ENCODE assay signal across 17 cellular contexts in genomic region chr6:160063771-160064413, GRCh38. TPM values are rescaled to one million over a fixed set of nuclear protein-coding genes. Genes with fewer than 3 reads are reported as not detected.
DNase-seq lines count a peak whose midpoint lies in the region; ATAC-seq and TF ChIP-seq lines count a peak whose summit lies in the region.
"Had no signal": no experiment of that assay in that cellular context is flagged by ENCODE, and none has a peak within 500 bp of the region (broad histone marks: within the 10 kb centered on the region; RNA-seq: fewer than 3 reads in every experiment).

No MANE protein-coding gene starts in this region.

- H3K27ac Mint-ChIP-seq in activated T-helper 1 cell treated with anti-CD3 and anti-CD28 coated beads, Interleukin-12 subunit alpha, Interleukin-12 subunit beta, Interleukin-2, Interleukin-4 antibody, amounts not matched to agents 30 ng/mL and 10 ng/mL and 1 ng/mL, durations not matched to agents 14 hours and 24 hours and 36 hours: peak overlapping the region; percentile 7
- H3K27ac Mint-ChIP-seq in stimulated activated effector memory CD8-positive, alpha-beta T cell treated with anti-CD3 and anti-CD28 coated beads, Interleukin-12 subunit alpha, Interleukin-12 subunit beta, amount 100 ng/mL, for 72 hours: no peak overlapping the region
- H3K27ac Mint-ChIP-seq: B cell; CD4-positive, alpha-beta memory T cell had no signal

- peak overlapping the region in 2 of 4 donors; percentile 23 to 42 for H3K4me3 ChIP-seq in gastrocnemius medialis
- no peak overlapping the region for H3K4me3 ChIP-seq in coronary artery
- H3K4me3 ChIP-seq: GM23248 had no signal

- intact Hi-C loops in activated T-helper 1 cell treated with anti-CD3 and anti-CD28 coated beads, Interleukin-12 subunit alpha, Interleukin-12 subunit beta, Interleukin-2, Interleukin-4 antibody, amounts not matched to agents 30 ng/mL and 10 ng/mL and 1 ng/mL, durations not matched to agents 14 hours and 24 hours and 36 hours (cut with micrococcal nuclease): no loop called here
- intact Hi-C loops in gastrocnemius medialis (cut with DNase I; ENCODE audit: low total_unique reads): loop anchor here (1.0 to 10.0 kb wide), 6 partner anchors 40 to 1399 kb away; partner anchors contain the start of genes IGF2R, SOD2 and TCP1

- no peaks in the 10 kb centered on the region for H3K27me3 ChIP-seq in gastrocnemius medialis

- H3K9me3 ChIP-seq in gastrocnemius medialis: no peaks in the 10 kb centered on the region

- no peaks in the 10 kb centered on the region for H3K9me3 Mint-ChIP-seq in activated T-helper 1 cell treated with anti-CD3 and anti-CD28 coated beads, Interleukin-12 subunit alpha, Interleukin-12 subunit beta, Interleukin-2, Interleukin-4 antibody, amounts not matched to agents 30 ng/mL and 10 ng/mL and 1 ng/mL, durations not matched to agents 14 hours and 24 hours and 36 hours
- H3K9me3 Mint-ChIP-seq in stimulated activated effector memory CD8-positive, alpha-beta T cell treated with anti-CD3 and anti-CD28 coated beads, Interleukin-12 subunit alpha, Interleukin-12 subunit beta, amount 100 ng/mL, for 72 hours: no peaks in the 10 kb centered on the region

- TF ChIP-seq CTCF in gastrocnemius medialis (IDR thresholded peaks at IDR 0.05 in 4 of 5, conservative IDR thresholded peaks at IDR 0.05 in 1 of 5) (peak in 1 of 5 experiments; percentile 14), coronary artery (IDR thresholded peaks at IDR 0.05) (no peak)

- H3K4me1 ChIP-seq in gastrocnemius medialis: peaks cover 20 to 39% of the 10 kb centered on the region in 2 donors

- no peak overlapping the region for H3K4me3 Mint-ChIP-seq in activated T-helper 1 cell treated with anti-CD3 and anti-CD28 coated beads, Interleukin-12 subunit alpha, Interleukin-12 subunit beta, Interleukin-2, Interleukin-4 antibody, amounts not matched to agents 30 ng/mL and 10 ng/mL and 1 ng/mL, durations not matched to agents 14 hours and 24 hours and 36 hours
- H3K4me3 Mint-ChIP-seq in stimulated activated effector memory CD8-positive, alpha-beta T cell treated with anti-CD3 and anti-CD28 coated beads, Interleukin-12 subunit alpha, Interleukin-12 subunit beta, amount 100 ng/mL, for 72 hours: no peak overlapping the region
- H3K4me3 Mint-ChIP-seq: B cell; CD4-positive, alpha-beta memory T cell had no signal

- H3K27ac ChIP-seq in gastrocnemius medialis: peak overlapping the region; percentile 95 to 98 (median 96)
- no peak overlapping the region for H3K27ac ChIP-seq in coronary artery
- H3K27ac ChIP-seq: C4-2B, GM23248, HL-60 had no signal

- TF ChIP-seq POLR2A in gastrocnemius medialis (IDR thresholded peaks at IDR 0.05): no peak

- H3K4me1 Mint-ChIP-seq in activated T-helper 1 cell treated with anti-CD3 and anti-CD28 coated beads, Interleukin-12 subunit alpha, Interleukin-12 subunit beta, Interleukin-2, Interleukin-4 antibody, amounts not matched to agents 30 ng/mL and 10 ng/mL and 1 ng/mL, durations not matched to agents 14 hours and 24 hours and 36 hours (ENCODE audit: low read depth): peaks cover 23% of the 10 kb centered on the region
- H3K4me1 Mint-ChIP-seq in stimulated activated effector memory CD8-positive, alpha-beta T cell treated with anti-CD3 and anti-CD28 coated beads, Interleukin-12 subunit alpha, Interleukin-12 subunit beta, amount 100 ng/mL, for 72 hours: peaks cover 25% of the 10 kb centered on the region

- H3K27me3 Mint-ChIP-seq in activated T-helper 1 cell treated with anti-CD3 and anti-CD28 coated beads, Interleukin-12 subunit alpha, Interleukin-12 subunit beta, Interleukin-2, Interleukin-4 antibody, amounts not matched to agents 30 ng/mL and 10 ng/mL and 1 ng/mL, durations not matched to agents 14 hours and 24 hours and 36 hours (ENCODE audit: insufficient read depth): no peaks in the 10 kb centered on the region
- H3K27me3 Mint-ChIP-seq: B cell; CD4-positive, alpha-beta memory T cell had no signal

- ATAC-seq in gastrocnemius medialis: peak; percentile 91 to 93
- ATAC-seq in GM21528 (IDR thresholded peaks at IDR 0.05; ENCODE audit: low FRiP score, unreplicated experiment): no peak
- ATAC-seq in HG02870 (IDR thresholded peaks at IDR 0.05; ENCODE audit: unreplicated experiment): no peak
- no peak for ATAC-seq in stimulated activated effector memory CD8-positive, alpha-beta T cell treated with anti-CD3 and anti-CD28 coated beads, Interleukin-12 subunit alpha, Interleukin-12 subunit beta, amount 100 ng/mL, for 72 hours
- ATAC-seq: HCT116 had no signal

- H3K36me3 Mint-ChIP-seq in activated T-helper 1 cell treated with anti-CD3 and anti-CD28 coated beads, Interleukin-12 subunit alpha, Interleukin-12 subunit beta, Interleukin-2, Interleukin-4 antibody, amounts not matched to agents 30 ng/mL and 10 ng/mL and 1 ng/mL, durations not matched to agents 14 hours and 24 hours and 36 hours (ENCODE audit: low read depth): peaks cover 74% of the 10 kb centered on the region
- peaks cover 98% of the 10 kb centered on the region for H3K36me3 Mint-ChIP-seq in stimulated activated effector memory CD8-positive, alpha-beta T cell treated with anti-CD3 and anti-CD28 coated beads, Interleukin-12 subunit alpha, Interleukin-12 subunit beta, amount 100 ng/mL, for 72 hours

- in situ Hi-C loops in gastrocnemius medialis (cut with MboI; ENCODE audit: low sequenced_read_pairs in 4 of 4): no loop called here

- peaks cover 2 to 50% of the 10 kb centered on the region in 2 donors for H3K36me3 ChIP-seq in gastrocnemius medialis

- DNase-seq in LHCN-M2 (ENCODE audit: low read depth): peak; percentile 11
- DNase-seq in activated T-helper 1 cell treated with anti-CD3 and anti-CD28 coated beads, Interleukin-12 subunit alpha, Interleukin-12 subunit beta, Interleukin-2, Interleukin-4 antibody, amounts not matched to agents 30 ng/mL and 10 ng/mL and 1 ng/mL, durations not matched to agents 14 hours and 24 hours and 36 hours (ENCODE audit: low spot score): no peak
- peak; percentile 35 for DNase-seq in fibroblast of gingiva (ENCODE audit: low read depth)
- DNase-seq in gastrocnemius medialis: peak; percentile 78 to 85
- no peak for DNase-seq in coronary artery (ENCODE audit: low spot score)
- no peak for DNase-seq in stimulated activated effector memory CD8-positive, alpha-beta T cell treated with anti-CD3 and anti-CD28 coated beads, Interleukin-12 subunit alpha, Interleukin-12 subunit beta, amount 100 ng/mL, for 72 hours (ENCODE audit: low spot score in 2 of 2)
- DNase-seq: ACHN; CD4-positive, alpha-beta memory T cell; DMS79 treated with DMSO at 0.1 percent for 48 hours; EL; GM23248 had no signal

RNA-seq across cellular contexts. Expression of gene SLC22A1, which starts 57.7 kb away (rescaled TPM):
- 0.17 and 0.19 TPM in 2 replicates for total RNA-seq in LHCN-M2 (2014; rRNA removed)
- 0.30 TPM for polyA plus RNA-seq in LHCN-M2 (2012)
- total RNA-seq in activated T-helper 1 cell treated with anti-CD3 and anti-CD28 coated beads, Interleukin-12 subunit alpha, Interleukin-12 subunit beta, Interleukin-2, Interleukin-4 antibody, amounts not matched to agents 30 ng/mL and 10 ng/mL and 1 ng/mL, durations not matched to agents 14 hours and 24 hours and 36 hours: 2.9 and 3.7 TPM in 2 replicates
- total RNA-seq in gastrocnemius medialis: 1 to 10 TPM in 2 of 4 donors, under 1 TPM in 2; 0.78 to 1.4 (median 1.1) TPM
- total RNA-seq: GM23248 had no signal
- polyA plus RNA-seq: GM23248 had no signal

Comparison
In these comparisons a context has a peak if more than half of its experiments do, and no peak if none do; other contexts are left out.
1. DNase-seq: peak in LHCN-M2 (single experiment), fibroblast of gingiva (single experiment) and gastrocnemius medialis (2 of 2); none in activated T-helper 1 cell treated with anti-CD3 and anti-CD28 coated beads, Interleukin-12 subunit alpha, Interleukin-12 subunit beta, Interleukin-2, Interleukin-4 antibody, amounts not matched to agents 30 ng/mL and 10 ng/mL and 1 ng/mL, durations not matched to agents 14 hours and 24 hours and 36 hours (single experiment), coronary artery (single experiment) and stimulated activated effector memory CD8-positive, alpha-beta T cell treated with anti-CD3 and anti-CD28 coated beads, Interleukin-12 subunit alpha, Interleukin-12 subunit beta, amount 100 ng/mL, for 72 hours (0 of 2).
2. ATAC-seq: peak in gastrocnemius medialis (2 of 2); none in GM21528 (single experiment), HG02870 (single experiment) and stimulated activated effector memory CD8-positive, alpha-beta T cell treated with anti-CD3 and anti-CD28 coated beads, Interleukin-12 subunit alpha, Interleukin-12 subunit beta, amount 100 ng/mL, for 72 hours (single experiment).
3. H3K27ac ChIP-seq: peak in gastrocnemius medialis (4 of 4); none in coronary artery (0 of 2).